In genomic region chr1:238141295-238141694, GRCh38 we compare ENCODE assay signal across 32 cellular contexts.
"Had no signal": no experiment of that assay in that cellular context is flagged by ENCODE, and none has a peak within 500 bp of the region (broad histone marks: within the 10 kb centered on the region; RNA-seq: fewer than 3 reads in every experiment).

No MANE protein-coding gene starts in this region.

- H3K27ac ChIP-seq: adrenal gland, brain microvascular endothelial cell, coronary artery, gastrocnemius medialis, hepatocyte, pancreas, prostate gland, sigmoid colon, thyroid gland, upper lobe of right lung had no signal

- H3K27me3 ChIP-seq: adrenal gland, brain microvascular endothelial cell, dorsolateral prefrontal cortex, gastrocnemius medialis, hepatocyte, pancreas, sigmoid colon, thyroid gland, upper lobe of right lung had no signal

- DNase-seq: activated CD4-positive, alpha-beta T cell treated with anti-CD3 and anti-CD28 coated beads for 36 hours; activated CD4-positive, alpha-beta T cell treated with anti-CD3 and anti-CD28 coated beads, Interleukin-2, amount 50 U/mL, for 4 hours; activated CD4-positive, CD25-positive, alpha-beta regulatory T cell; activated effector memory CD4-positive, alpha-beta T cell treated with Interleukin-2 at 50 U/mL for 16 hours; activated naive CD4-positive, alpha-beta T cell treated with Interleukin-2 at 50 U/mL for 16 hours; activated naive CD8-positive, alpha-beta T cell treated with anti-CD3 and anti-CD28 coated beads for 36 hours; activated T-cell treated with anti-CD3 and anti-CD28 coated beads for 4 hours; activated T-cell treated with anti-CD3 and anti-CD28 coated beads, Interleukin-2, amount 50 U/mL, for 72 hours; adrenal gland; aorta; brain microvascular endothelial cell; dorsolateral prefrontal cortex; effector memory CD4-positive, alpha-beta T cell; gastrocnemius medialis; left cardiac atrium; left ventricle myocardium superior; nephron progenitor cell; pancreas; retina; sigmoid colon; stimulated activated CD4-positive, alpha-beta T cell treated with anti-CD3 and anti-CD28 coated beads, Interleukin-1b, Interleukin-23, amount 100 ng/mL, for 48 hours; stimulated activated CD4-positive, alpha-beta T cell treated with anti-CD3 and anti-CD28 coated beads, Interleukin-4, amount 100 ng/mL, for 4 hours; stimulated activated CD8-positive, alpha-beta memory T cell treated with anti-CD3 and anti-CD28 coated beads, Interleukin-4, amount 100 ng/mL, for 48 hours; stimulated activated naive CD8-positive, alpha-beta T cell treated with anti-CD3 and anti-CD28 coated beads, Interleukin-15, amount 100 ng/mL, for 72 hours; substantia nigra; thyroid gland; upper lobe of right lung had no signal

- H3K9me3 ChIP-seq: adrenal gland, gastrocnemius medialis, pancreas, prostate gland, sigmoid colon, thyroid gland, upper lobe of right lung had no signal

- H3K4me3 ChIP-seq: adrenal gland, coronary artery, dorsolateral prefrontal cortex, gastrocnemius medialis, hepatocyte, pancreas, prostate gland, sigmoid colon, smooth muscle cell, thyroid gland, upper lobe of right lung had no signal

- H3K36me3 ChIP-seq: brain microvascular endothelial cell, gastrocnemius medialis, pancreas, prostate gland, sigmoid colon, thyroid gland, upper lobe of right lung had no signal

- ATAC-seq: activated CD4-positive, alpha-beta T cell treated with anti-CD3 and anti-CD28 coated beads for 36 hours; activated T-cell treated with anti-CD3 and anti-CD28 coated beads, Interleukin-2, amount 50 U/mL, for 72 hours; gastrocnemius medialis; left cardiac atrium; left ventricle myocardium superior; pancreas; stimulated activated memory B cell treated with anti-CD40 and anti-IgM and Interleukin-4, amounts not matched to agents 10 μg/mL and 1 μg/mL and 100 μg/mL, for 72 hours; stimulated activated naive CD8-positive, alpha-beta T cell treated with anti-CD3 and anti-CD28 coated beads, Interleukin-15, amount 100 ng/mL, for 72 hours; upper lobe of right lung had no signal

- H3K4me1 ChIP-seq: adrenal gland, gastrocnemius medialis, pancreas, prostate gland, sigmoid colon, thyroid gland, upper lobe of right lung had no signal
